In the genomic region with DNA sequence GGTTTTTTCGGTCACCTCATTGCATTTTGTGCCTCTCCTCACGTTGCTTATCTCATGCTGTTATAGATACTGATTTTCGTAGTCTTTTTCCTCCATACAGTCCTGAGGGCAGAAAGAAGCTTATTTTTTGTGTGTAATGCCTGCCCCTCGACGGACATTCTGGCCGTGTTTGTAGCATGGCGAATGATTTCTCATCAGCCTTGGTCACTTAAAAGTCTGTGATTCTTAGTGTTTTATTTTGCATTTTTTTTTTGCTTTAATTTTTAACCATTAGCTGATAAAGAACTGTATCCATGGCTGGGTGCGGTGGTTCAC, we compare ENCODE assay signal across 8 cellular contexts. TPM values are rescaled to one million over a fixed set of nuclear protein-coding genes. Genes with fewer than 3 reads are reported as not detected.
DNase-seq lines count a peak whose midpoint lies in the region; ATAC-seq and TF ChIP-seq lines count a peak whose summit lies in the region.

No MANE protein-coding gene starts in this region.

- no peaks in the 10 kb centered on the region for H3K9me3 Mint-ChIP-seq in activated CD4-positive, alpha-beta memory T cell treated with anti-CD3 and anti-CD28 coated beads, Interleukin-2, amount 10 ng/mL, durations not matched to agents 7 days and 5 days

- ATAC-seq in DND-41 (ENCODE audit: insufficient read depth, low read depth) (no peak), HG02759 (IDR thresholded peaks at IDR 0.05; ENCODE audit: unreplicated experiment) (peak; percentile 22), GM18858 (IDR thresholded peaks at IDR 0.05; ENCODE audit: unreplicated experiment) (no peak), GM19467 (IDR thresholded peaks at IDR 0.05; ENCODE audit: unreplicated experiment) (no peak)

- 23 to 35% methylated on average over 8 of the region's 8 CpGs for WGBS in testis, 2 donors

- peak overlapping the region; percentile 80 for H3K27ac Mint-ChIP-seq in activated CD4-positive, alpha-beta memory T cell treated with anti-CD3 and anti-CD28 coated beads, Interleukin-2, amount 10 ng/mL, durations not matched to agents 7 days and 5 days

- H3K9ac ChIP-seq in DND-41 (ENCODE audit: low read depth, low read length), result peak overlapping the region; percentile 63; the same call in 1 of the 2 replicates

- H3K4me2 ChIP-seq in DND-41 (ENCODE audit: insufficient read depth, low read length), result peak overlapping the region; percentile 80

- H3K4me3 Mint-ChIP-seq in activated CD4-positive, alpha-beta memory T cell treated with anti-CD3 and anti-CD28 coated beads, Interleukin-2, amount 10 ng/mL, durations not matched to agents 7 days and 5 days, result peak overlapping the region; percentile 96

- peak overlapping the region in 1 of 2 experiments; percentile 68; a peak in 2 of 4 replicates for H3K4me3 ChIP-seq in DND-41 (ENCODE audit: low read depth in 1 of 2, low read length in 2 of 2)
- peak overlapping the region; percentile 43; the same call in 1 of the 2 replicates for H3K4me3 ChIP-seq in iPS-18c (ENCODE audit: insufficient read depth, low read depth, low read length)
- peak overlapping the region; percentile 76 to 78 for H3K4me3 ChIP-seq in testis

- intact Hi-C loops in testis (cut with DNase I; ENCODE audit: low total_unique reads), result no loop called here

- H3K36me3 ChIP-seq in DND-41 (ENCODE audit: insufficient read depth, low read length) (no peaks in the 10 kb centered on the region; the same call in 1 of the 2 replicates), testis (ENCODE audit: low read depth, missing control alignments) (no peaks in the 10 kb centered on the region)

- H3K4me1 ChIP-seq in DND-41 (ENCODE audit: insufficient read depth, low read length) (peaks cover 16% of the 10 kb centered on the region), testis (no peaks in the 10 kb centered on the region)

- H3K27me3 Mint-ChIP-seq in activated CD4-positive, alpha-beta memory T cell treated with anti-CD3 and anti-CD28 coated beads, Interleukin-2, amount 10 ng/mL, durations not matched to agents 7 days and 5 days, result peaks cover 14% of the 10 kb centered on the region

- POLR2A ChIA-PET in activated CD4-positive, alpha-beta memory T cell treated with anti-CD3 and anti-CD28 coated beads, Interleukin-2, amount 10 ng/mL, durations not matched to agents 7 days and 5 days (lab: Charles Lee), result interaction anchor here (0.9 to 1.6 kb wide), 3 partner anchors 9 to 40 kb away, joined by 3 to 4 read pairs (median 4); no protein-coding TSS in a partner anchor

- peaks cover 18% of the 10 kb centered on the region for H3K79me2 ChIP-seq in DND-41 (ENCODE audit: insufficient read depth, low read length)

- H3K9me3 ChIP-seq in DND-41 (ENCODE audit: insufficient read depth, low read length, severe bottlenecking) (no peaks in the 10 kb centered on the region), iPS-18c (ENCODE audit: control insufficient read depth, insufficient read depth, low read length) (no peaks in the 10 kb centered on the region), testis (no peaks in the 10 kb centered on the region)

- no peaks in the 10 kb centered on the region for H4K20me1 ChIP-seq in DND-41 (ENCODE audit: insufficient read depth, low read length)

- H3K4me1 Mint-ChIP-seq in activated CD4-positive, alpha-beta memory T cell treated with anti-CD3 and anti-CD28 coated beads, Interleukin-2, amount 10 ng/mL, durations not matched to agents 7 days and 5 days, result peaks cover 39% of the 10 kb centered on the region

- DNase-seq in DND-41, result no peak
- no peak for DNase-seq in activated CD4-positive, alpha-beta memory T cell treated with anti-CD3 and anti-CD28 coated beads, Interleukin-2, amount 10 ng/mL, durations not matched to agents 7 days and 5 days
- DNase-seq in testis, result no peak
- DNase-seq in stimulated activated CD4-positive, alpha-beta T cell treated with anti-CD3 and anti-CD28 coated beads, Interleukin-1b, Interleukin-23, amount 100 ng/mL, for 48 hours, result no peak

- peak overlapping the region; percentile 77 for H2AFZ ChIP-seq in DND-41 (ENCODE audit: low read depth, low read length)

- peaks cover 28% of the 10 kb centered on the region for H3K36me3 Mint-ChIP-seq in activated CD4-positive, alpha-beta memory T cell treated with anti-CD3 and anti-CD28 coated beads, Interleukin-2, amount 10 ng/mL, durations not matched to agents 7 days and 5 days (ENCODE audit: low read depth)

- H3K27me3 ChIP-seq in DND-41 (ENCODE audit: insufficient read depth, low read length, poor library complexity) (no peaks in the 10 kb centered on the region), testis (no peaks in the 10 kb centered on the region)

- TF ChIP-seq CTCF in DND-41 (IDR thresholded peaks at IDR 0.05; ENCODE audit: borderline replicate concordance, extremely low read depth, low read length, poor library complexity, severe bottlenecking), result no peak
- no peak for TF ChIP-seq CTCF in testis (IDR thresholded peaks at IDR 0.05)

- H3K27ac ChIP-seq in DND-41 (ENCODE audit: low read length) (no peak overlapping the region), testis (peak overlapping the region; percentile 64 to 66)

- CTCF ChIA-PET in activated CD4-positive, alpha-beta memory T cell treated with anti-CD3 and anti-CD28 coated beads, Interleukin-2, amount 10 ng/mL, durations not matched to agents 7 days and 5 days (lab: Charles Lee), result interaction anchor here (1.2 to 2.8 kb wide), 6 partner anchors 23 to 182 kb away, joined by 3 to 16 read pairs (median 6); partner anchors contain the start of gene TBC1D12

- no peak for TF ChIP-seq POLR2A in testis (IDR thresholded peaks at IDR 0.05)

RNA-seq across cellular contexts. Expression of gene NOC3L, which starts 0.5 kb away (rescaled TPM):
- 10 to 100 TPM; 18.6 TPM for total RNA-seq in activated CD4-positive, alpha-beta memory T cell treated with anti-CD3 and anti-CD28 coated beads, Interleukin-2, amount 10 ng/mL, durations not matched to agents 7 days and 5 days
- total RNA-seq in testis, result 10 to 100 TPM; 24.6 to 32.2 TPM
- polyA plus RNA-seq in testis (ENCODE audit: insufficient read depth, low read depth, low replicate concordance), result 11.2 TPM

RNA-seq across cellular contexts. Expression of gene TBC1D12, which starts 39.1 kb away (rescaled TPM):
- under 1 TPM; 0.28 to 0.30 TPM for total RNA-seq in activated CD4-positive, alpha-beta memory T cell treated with anti-CD3 and anti-CD28 coated beads, Interleukin-2, amount 10 ng/mL, durations not matched to agents 7 days and 5 days
- total RNA-seq in testis, result 10 to 100 TPM; 19.4 to 23.1 TPM
- 22.3 TPM for polyA plus RNA-seq in testis (ENCODE audit: insufficient read depth, low read depth, low replicate concordance)

Comparison
In these comparisons a context has a peak if more than half of its experiments do, and no peak if none do; other contexts are left out.
1. RNA of gene TBC1D12, which starts 39.1 kb away (total RNA-seq): 19.4 to 23.1 TPM in testis; 0.28 to 0.30 TPM in activated CD4-positive, alpha-beta memory T cell treated with anti-CD3 and anti-CD28 coated beads, Interleukin-2, amount 10 ng/mL, durations not matched to agents 7 days and 5 days; every median in the first group is over 10 times any median in the second.